Comparison of ENCODE assay signal across 20 cellular contexts in the genomic region with DNA sequence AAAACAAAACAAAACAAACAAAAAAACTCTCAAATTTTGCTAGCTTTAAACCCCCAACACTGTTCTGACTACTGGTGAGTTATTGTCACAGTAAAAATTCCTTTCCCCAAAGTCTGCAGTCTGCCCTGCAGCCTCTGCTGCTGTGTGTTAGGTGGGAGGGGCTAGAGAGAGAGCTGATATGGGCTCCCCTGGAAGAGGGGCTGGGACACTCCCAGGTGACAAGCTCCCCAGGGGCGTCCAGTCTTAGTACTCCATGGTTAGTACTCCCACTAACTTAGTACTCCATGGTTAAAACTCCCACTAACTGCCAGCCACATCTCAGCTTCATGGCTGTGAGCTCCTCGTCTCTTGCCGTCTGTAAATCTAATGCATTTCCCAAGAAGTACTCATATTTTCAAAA.
"Had no signal": no experiment of that assay in that cellular context is flagged by ENCODE, and none has a peak within 500 bp of the region (broad histone marks: within the 10 kb centered on the region; RNA-seq: fewer than 3 reads in every experiment).

No MANE protein-coding gene starts in this region.

- H3K4me3 ChIP-seq: colonic mucosa, SJSA1, skin epidermis, thyroid gland had no signal

- ATAC-seq: activated CD4-positive, CD25-positive, alpha-beta regulatory T cell treated with anti-CD3 and anti-CD28 coated beads, Interleukin-2, amount 50 U/mL, for 24 hours; activated CD8-positive, alpha-beta T cell treated with anti-CD3 and anti-CD28 coated beads, Interleukin-2, amount 10 ng/mL, durations not matched to agents 7 days and 5 days; activated T-cell treated with anti-CD3 and anti-CD28 coated beads, Interleukin-2, amount 50 U/mL, for 72 hours; naive thymus-derived CD8-positive, alpha-beta T cell; stimulated activated memory B cell treated with anti-CD40 and anti-IgM and Interleukin-4, amounts not matched to agents 10 μg/mL and 1 μg/mL and 100 μg/mL, for 72 hours had no signal

- H3K4me1 ChIP-seq: colonic mucosa had no signal

- H3K4me1 Mint-ChIP-seq: stimulated activated memory B cell treated with anti-CD40 and anti-IgM and Interleukin-4, amounts not matched to agents 10 μg/mL and 1 μg/mL and 100 μg/mL, for 72 hours had no signal

- H3K27ac ChIP-seq: colonic mucosa, neutrophil, SJSA1 had no signal

- H3K36me3 ChIP-seq: colonic mucosa, neutrophil, SJSA1, thyroid gland had no signal

- H3K9me3 ChIP-seq: colonic mucosa, neutrophil, SJSA1, thyroid gland had no signal

- H3K4me3 Mint-ChIP-seq: activated CD4-positive, alpha-beta T cell treated with anti-CD3 and anti-CD28 coated beads, Interleukin-2, amount 10 ng/mL, durations not matched to agents 7 days and 5 days; activated CD8-positive, alpha-beta T cell treated with anti-CD3 and anti-CD28 coated beads, Interleukin-2, amount 10 ng/mL, durations not matched to agents 7 days and 5 days; activated naive CD8-positive, alpha-beta T cell; activated T-cell treated with anti-CD3 and anti-CD28 coated beads, Interleukin-2, amount 50 U/mL, for 72 hours; brain; naive thymus-derived CD8-positive, alpha-beta T cell; stimulated activated memory B cell treated with anti-CD40 and anti-IgM and Interleukin-4, amounts not matched to agents 10 μg/mL and 1 μg/mL and 100 μg/mL, for 72 hours; T-helper 1 cell treated with Interleukin-12 subunit alpha and Interleukin-12 subunit beta and Interleukin-4 antibody, amounts not matched to agents 30 μg/mL and 1 μg/mL, for 36 hours had no signal

- H3K27ac Mint-ChIP-seq: activated CD4-positive, alpha-beta T cell treated with anti-CD3 and anti-CD28 coated beads, Interleukin-2, amount 10 ng/mL, durations not matched to agents 7 days and 5 days; activated CD8-positive, alpha-beta T cell treated with anti-CD3 and anti-CD28 coated beads, Interleukin-2, amount 10 ng/mL, durations not matched to agents 7 days and 5 days; activated naive CD8-positive, alpha-beta T cell; activated T-cell treated with anti-CD3 and anti-CD28 coated beads, Interleukin-2, amount 50 U/mL, for 72 hours; brain; naive thymus-derived CD8-positive, alpha-beta T cell; stimulated activated memory B cell treated with anti-CD40 and anti-IgM and Interleukin-4, amounts not matched to agents 10 μg/mL and 1 μg/mL and 100 μg/mL, for 72 hours; T-helper 1 cell treated with Interleukin-12 subunit alpha and Interleukin-12 subunit beta and Interleukin-4 antibody, amounts not matched to agents 30 μg/mL and 1 μg/mL, for 36 hours had no signal

- H3K27me3 ChIP-seq: colonic mucosa, neutrophil, SJSA1, thyroid gland had no signal

- H3K9me3 Mint-ChIP-seq: activated CD4-positive, alpha-beta T cell treated with anti-CD3 and anti-CD28 coated beads, Interleukin-2, amount 10 ng/mL, durations not matched to agents 7 days and 5 days; activated T-cell treated with anti-CD3 and anti-CD28 coated beads, Interleukin-2, amount 50 U/mL, for 72 hours; brain; naive thymus-derived CD8-positive, alpha-beta T cell; stimulated activated memory B cell treated with anti-CD40 and anti-IgM and Interleukin-4, amounts not matched to agents 10 μg/mL and 1 μg/mL and 100 μg/mL, for 72 hours; T-helper 1 cell treated with Interleukin-12 subunit alpha and Interleukin-12 subunit beta and Interleukin-4 antibody, amounts not matched to agents 30 μg/mL and 1 μg/mL, for 36 hours had no signal

- DNase-seq: activated CD4-positive, alpha-beta T cell treated with anti-CD3 and anti-CD28 coated beads, Interleukin-2, amount 10 ng/mL, durations not matched to agents 7 days and 5 days; activated CD8-positive, alpha-beta memory T cell treated with anti-CD3 and anti-CD28 coated beads, Interleukin-2, amount 50 U/mL, for 4 hours; activated CD8-positive, alpha-beta T cell treated with anti-CD3 and anti-CD28 coated beads, Interleukin-2, amount 10 ng/mL, durations not matched to agents 7 days and 5 days; activated gamma-delta T cell treated with Interleukin-2 at 50 U/mL for 16 hours; activated T-cell treated with anti-CD3 and anti-CD28 coated beads, Interleukin-2, amount 50 U/mL, for 72 hours; amniotic stem cell; caudate nucleus; colonic mucosa; mesenchymal stem cell; naive thymus-derived CD8-positive, alpha-beta T cell; stimulated activated CD4-positive, alpha-beta T cell treated with anti-CD3 and anti-CD28 coated beads, Interleukin-4, amount 100 ng/mL, for 24 hours; thyroid gland had no signal

- H3K27me3 Mint-ChIP-seq: activated CD4-positive, alpha-beta T cell treated with anti-CD3 and anti-CD28 coated beads, Interleukin-2, amount 10 ng/mL, durations not matched to agents 7 days and 5 days; activated naive CD8-positive, alpha-beta T cell; brain; naive thymus-derived CD8-positive, alpha-beta T cell; stimulated activated memory B cell treated with anti-CD40 and anti-IgM and Interleukin-4, amounts not matched to agents 10 μg/mL and 1 μg/mL and 100 μg/mL, for 72 hours had no signal
